ENCODE assay signal across 11 cellular contexts in the genomic region with DNA sequence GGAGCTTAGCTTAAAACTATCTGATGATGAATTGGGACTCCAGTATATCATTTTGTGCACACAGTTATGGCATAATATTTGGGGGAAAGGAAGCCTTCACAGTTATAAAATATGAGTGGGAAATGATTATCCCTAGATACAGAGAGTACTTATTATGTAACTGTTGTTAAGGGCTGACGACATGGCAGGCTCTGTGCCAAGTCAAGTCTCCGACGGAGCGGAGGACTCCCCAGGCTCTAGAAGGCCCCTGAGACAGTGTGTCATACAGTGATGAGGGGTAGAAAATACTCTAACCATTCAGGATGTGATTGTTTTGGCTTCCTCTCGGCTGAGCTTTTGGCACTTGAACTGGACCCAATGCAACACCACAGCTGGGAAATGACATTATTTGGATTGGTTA.
DNase-seq lines count a peak whose midpoint lies in the region; ATAC-seq, FAIRE-seq and TF ChIP-seq lines count a peak whose summit lies in the region.
"Had no signal": no experiment of that assay in that cellular context is flagged by ENCODE, and none has a peak within 500 bp of the region (broad histone marks: within the 10 kb centered on the region; RNA-seq: fewer than 3 reads in every experiment).

No MANE protein-coding gene starts in this region.

- DNase-seq in NCI-H1417 (lab: John Stamatoyannopoulos, UW) (peak; percentile 10 to 59 (median 34)), NCI-H1417 treated with DMSO at 0.1 percent for 48 hours (lab: John Stamatoyannopoulos, UW) (no peak), astrocyte of the hippocampus (ENCODE audit: low read depth, low spot score) (peak; percentile 94), keratinocyte (ENCODE audit: low read depth, low spot score) (peak; percentile 7), tibial artery (peak; percentile 81 to 93), NAMALWA (ENCODE audit: low spot score) (no peak), foreskin melanocyte (no peak)
- DNase-seq: naive B cell had no signal

- H3K9ac ChIP-seq in keratinocyte (ENCODE audit: control insufficient read depth, extremely low read depth, insufficient read depth, low read length), result no peak overlapping the region

- TF ChIP-seq CTCF in keratinocyte (optimal IDR thresholded peaks at IDR 0.05 in 1 of 3, IDR thresholded peaks at IDR 0.05 in 1 of 3, conservative IDR thresholded peaks at IDR 0.05 in 1 of 3; ENCODE audit: extremely low read depth in 1 of 3, insufficient read depth in 2 of 3, low read length in 3 of 3), result no peak
- TF ChIP-seq CTCF in tibial artery (IDR thresholded peaks at IDR 0.05), result no peak

- no peaks in the 10 kb centered on the region for H3K27me3 ChIP-seq in keratinocyte (ENCODE audit: control insufficient read depth, extremely low read depth, insufficient read depth, low read length)
- H3K27me3 ChIP-seq in tibial artery, result no peaks in the 10 kb centered on the region

- no peaks in the 10 kb centered on the region for H4K20me1 ChIP-seq in keratinocyte (ENCODE audit: control insufficient read depth, extremely low read depth, insufficient read depth, low read length)

- peak overlapping the region; percentile 25 for H3K4me2 ChIP-seq in keratinocyte (ENCODE audit: control insufficient read depth, extremely low read depth, insufficient read depth, low read depth, low read length)

- H3K9me3 ChIP-seq in keratinocyte (ENCODE audit: control insufficient read depth, low read depth, low read length), result no peaks in the 10 kb centered on the region
- H3K9me3 ChIP-seq in tibial artery, result no peaks in the 10 kb centered on the region

- FAIRE-seq in keratinocyte (lab: Jason Lieb, UNC), result peak; percentile 44
- FAIRE-seq: A204.1 had no signal

- dilution Hi-C loops in keratinocyte (cut with MboI; ENCODE audit: extremely low pct_ligation_motif_present, low sequenced_read_pairs), result no loop called here

- H3K9me1 ChIP-seq in keratinocyte (ENCODE audit: control insufficient read depth, extremely low read depth, insufficient read depth, low read length), result no peaks in the 10 kb centered on the region

- intact Hi-C loops in tibial artery (cut with DNase I; ENCODE audit: low total_unique reads), result loop anchor here (5.0 kb wide), 1 partner anchor 42 kb away; no protein-coding TSS in a partner anchor

- no peak overlapping the region for H3K27ac ChIP-seq in keratinocyte (ENCODE audit: control insufficient read depth, insufficient read depth, low read length)
- H3K27ac ChIP-seq in tibial artery, result peak overlapping the region; percentile 51 to 64

- H3K4me3 ChIP-seq in keratinocyte (ENCODE audit: control insufficient read depth in 2 of 3, extremely low read depth in 1 of 3, insufficient read depth in 2 of 3, low read depth in 1 of 3, low read length in 3 of 3) (no peak overlapping the region), tibial artery (no peak overlapping the region)

- peaks cover 6% of the 10 kb centered on the region for H3K4me1 ChIP-seq in keratinocyte (ENCODE audit: control insufficient read depth, extremely low read depth, insufficient read depth, low read length)
- H3K4me1 ChIP-seq in tibial artery, result peaks cover 0 to 36% (median 25%) of the 10 kb centered on the region in 4 donors

- no peaks in the 10 kb centered on the region for H3K79me2 ChIP-seq in keratinocyte (ENCODE audit: control insufficient read depth, insufficient read depth, low read length)

- ATAC-seq in HG03196 (IDR thresholded peaks at IDR 0.05; ENCODE audit: unreplicated experiment), result no peak
- ATAC-seq: activated T-helper 17 cell treated with anti-CD3 and anti-CD28 coated beads, Interleukin-2, amount 50 U/mL, for 72 hours had no signal

- no peak overlapping the region for H2AFZ ChIP-seq in keratinocyte (ENCODE audit: control insufficient read depth, low read length)

- no peaks in the 10 kb centered on the region for H3K36me3 ChIP-seq in keratinocyte (ENCODE audit: control insufficient read depth in 2 of 2, extremely low read depth in 1 of 2, insufficient read depth in 2 of 2, low read length in 2 of 2)
- H3K36me3 ChIP-seq in tibial artery, result no peaks in the 10 kb centered on the region

Comparison
In these comparisons a context has a peak if more than half of its experiments do, and no peak if none do; other contexts are left out.
1. DNase-seq: peak in NCI-H1417 (3 of 3), astrocyte of the hippocampus (single experiment), keratinocyte (single experiment) and tibial artery (2 of 2); none in NCI-H1417 treated with DMSO at 0.1 percent for 48 hours (single experiment), NAMALWA (single experiment) and foreskin melanocyte (single experiment).